ENCODE assay signal across 20 cellular contexts in the genomic region with DNA sequence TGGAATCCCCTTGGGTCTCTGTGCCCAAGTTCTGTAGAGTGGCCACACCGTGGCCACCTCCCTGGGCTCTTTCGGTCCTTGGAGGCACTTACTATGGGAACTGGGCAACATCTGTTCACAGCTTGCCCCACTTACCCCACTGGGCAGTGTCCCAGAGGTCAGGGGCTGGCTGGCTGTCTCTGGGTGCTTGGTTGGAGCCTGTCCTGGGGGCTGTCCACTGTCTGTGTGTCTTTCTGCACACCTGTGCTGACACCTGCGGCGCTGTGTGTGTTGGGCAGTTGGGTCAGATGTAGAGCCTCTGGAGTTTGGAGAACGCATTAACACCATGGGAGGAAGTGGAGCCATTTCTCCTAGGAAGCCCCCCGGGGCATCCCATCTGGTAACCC. TPM values are rescaled to one million over a fixed set of nuclear protein-coding genes. Genes with fewer than 3 reads are reported as not detected.
DNase-seq lines count a peak whose midpoint lies in the region; ATAC-seq, FAIRE-seq and TF ChIP-seq lines count a peak whose summit lies in the region.
"Had no signal": no experiment of that assay in that cellular context is flagged by ENCODE, and none has a peak within 500 bp of the region (broad histone marks: within the 10 kb centered on the region; RNA-seq: fewer than 3 reads in every experiment).

No MANE protein-coding gene starts in this region.

- no peak overlapping the region for H2AFZ ChIP-seq in astrocyte (ENCODE audit: low read depth, low read length)

- BruUV-seq in Calu3 (replicated peaks; lab: Mats Ljungman, UMichigan) = no TSS peak

- TF ChIP-seq EP300 in A549 (IDR thresholded peaks at IDR 0.05) = no peak

- H3K27me3 Mint-ChIP-seq in Calu3 (ENCODE audit: unreplicated experiment) = no peaks in the 10 kb centered on the region
- H3K27me3 Mint-ChIP-seq in astrocyte (ENCODE audit: low read depth, unreplicated experiment) = peaks cover 44% of the 10 kb centered on the region
- peaks cover 50% of the 10 kb centered on the region for H3K27me3 Mint-ChIP-seq in nephron (ENCODE audit: low read depth)
- H3K27me3 Mint-ChIP-seq in activated CD4-positive, alpha-beta memory T cell treated with anti-CD3 and anti-CD28 coated beads, Interleukin-2, amount 10 ng/mL, durations not matched to agents 7 days and 5 days = peaks cover 48% of the 10 kb centered on the region

- peak overlapping the region in 1 of 2 experiments; percentile 97; a peak in 2 of 6 replicates for H3K27ac ChIP-seq in A549
- no peak overlapping the region for H3K27ac ChIP-seq in astrocyte (ENCODE audit: low read depth, low read length)
- H3K27ac ChIP-seq: ascending aorta, neutrophil, testis had no signal

- H3K36me3 Mint-ChIP-seq in Calu3 (ENCODE audit: insufficient read depth, unreplicated experiment) = peaks cover 22% of the 10 kb centered on the region
- H3K36me3 Mint-ChIP-seq in astrocyte (ENCODE audit: low read depth, unreplicated experiment) = no peaks in the 10 kb centered on the region
- no peaks in the 10 kb centered on the region for H3K36me3 Mint-ChIP-seq in nephron (ENCODE audit: low read depth)
- H3K36me3 Mint-ChIP-seq in activated CD4-positive, alpha-beta memory T cell treated with anti-CD3 and anti-CD28 coated beads, Interleukin-2, amount 10 ng/mL, durations not matched to agents 7 days and 5 days (ENCODE audit: low read depth) = no peaks in the 10 kb centered on the region

- H3K9me3 ChIP-seq in A549 = no peaks in the 10 kb centered on the region
- H3K9me3 ChIP-seq in astrocyte (ENCODE audit: insufficient read depth, low read depth, low read length) = no peaks in the 10 kb centered on the region
- H3K9me3 ChIP-seq: ascending aorta, neutrophil, testis had no signal

- 100% methylated on average over 3 of the region's 6 CpGs for WGBS in A549 (ENCODE audit: missing lambda C conversion rate)

- peaks cover 3% of the 10 kb centered on the region for H3K27me3 ChIP-seq in astrocyte (ENCODE audit: insufficient read depth, low read length)
- H3K27me3 ChIP-seq: ascending aorta, testis had no signal

- peaks cover 11% of the 10 kb centered on the region for H3K4me1 Mint-ChIP-seq in Calu3 (ENCODE audit: low read depth, unreplicated experiment)
- H3K4me1 Mint-ChIP-seq in astrocyte (ENCODE audit: low read depth, unreplicated experiment) = no peaks in the 10 kb centered on the region
- no peaks in the 10 kb centered on the region for H3K4me1 Mint-ChIP-seq in nephron
- peaks cover 10% of the 10 kb centered on the region for H3K4me1 Mint-ChIP-seq in activated CD4-positive, alpha-beta memory T cell treated with anti-CD3 and anti-CD28 coated beads, Interleukin-2, amount 10 ng/mL, durations not matched to agents 7 days and 5 days

- POLR2A ChIA-PET in A549 (lab: Yijun Ruan, JAX) = no interaction called here
- POLR2A ChIA-PET in activated CD4-positive, alpha-beta memory T cell treated with anti-CD3 and anti-CD28 coated beads, Interleukin-2, amount 10 ng/mL, durations not matched to agents 7 days and 5 days (lab: Charles Lee) = interaction anchor here (1.0 kb wide), 1 partner anchor 20 kb away, joined by 3 read pairs; no protein-coding TSS in a partner anchor

- DNase-seq in A549 (ENCODE audit: low read depth in 1 of 2, low spot score in 1 of 2) (no peak), Calu3 (no peak), astrocyte (ENCODE audit: low read depth) (no peak), NCI-H510A (lab: John Stamatoyannopoulos, UW) (no peak), NCI-H526 treated with DMSO at 0.1 percent for 48 hours (lab: John Stamatoyannopoulos, UW) (no peak)
- no peak for DNase-seq in activated CD4-positive, alpha-beta memory T cell treated with anti-CD3 and anti-CD28 coated beads, Interleukin-2, amount 10 ng/mL, durations not matched to agents 7 days and 5 days
- DNase-seq: activated CD4-positive, alpha-beta T cell treated with anti-CD3 and anti-CD28 coated beads, Interleukin-2, amount 50 U/mL, for 4 hours; cortex of kidney; DMS 273 treated with DMSO at 0.1 percent for 48 hours; NCI-H446; right cardiac atrium; stimulated activated CD4-positive, alpha-beta T cell treated with anti-CD3 and anti-CD28 coated beads, Interleukin-1b, Interleukin-23, amount 100 ng/mL, for 48 hours; testis had no signal

- no peak for TF ChIP-seq RAD21 in A549 (conservative IDR thresholded peaks at IDR 0.05 in 1 of 2, IDR thresholded peaks at IDR 0.05 in 1 of 2)

- H3K9ac ChIP-seq in astrocyte (ENCODE audit: low read length) = no peak overlapping the region

- H3K4me3 Mint-ChIP-seq in Calu3 (ENCODE audit: low read depth, unreplicated experiment) (peak overlapping the region; percentile 81), astrocyte (ENCODE audit: unreplicated experiment) (peak overlapping the region; percentile 77), nephron (peak overlapping the region; percentile 75 to 86 (median 86))
- no peak overlapping the region for H3K4me3 Mint-ChIP-seq in activated CD4-positive, alpha-beta memory T cell treated with anti-CD3 and anti-CD28 coated beads, Interleukin-2, amount 10 ng/mL, durations not matched to agents 7 days and 5 days

- TF ChIP-seq CTCF in A549 (IDR thresholded peaks at IDR 0.05) = no peak
- TF ChIP-seq CTCF in Calu3 (IDR thresholded peaks at IDR 0.05; ENCODE audit: unreplicated experiment) = no peak
- TF ChIP-seq CTCF in astrocyte (IDR thresholded peaks at IDR 0.05; ENCODE audit: insufficient read depth, low read depth, low read length) = no peak
- no peak for TF ChIP-seq CTCF in nephron (IDR thresholded peaks at IDR 0.05; ENCODE audit: unreplicated experiment in 3 of 3)

- CTCF ChIA-PET in A549 (lab: Yijun Ruan, JAX) = interaction anchor here (2.3 kb wide), 1 partner anchor 10 kb away, joined by 11 read pairs; no protein-coding TSS in a partner anchor
- CTCF ChIA-PET in Calu3 (lab: Charles Lee) = no interaction called here
- CTCF ChIA-PET in activated CD4-positive, alpha-beta memory T cell treated with anti-CD3 and anti-CD28 coated beads, Interleukin-2, amount 10 ng/mL, durations not matched to agents 7 days and 5 days (lab: Charles Lee) = interaction anchor here (1.5 kb wide), 1 partner anchor 26 kb away, joined by 5 read pairs; no protein-coding TSS in a partner anchor

- no peak overlapping the region for H3K27ac Mint-ChIP-seq in Calu3 (ENCODE audit: unreplicated experiment)
- H3K27ac Mint-ChIP-seq in astrocyte (ENCODE audit: unreplicated experiment) = no peak overlapping the region
- peak overlapping the region in 2 of 3 experiments; percentile 24 to 65 for H3K27ac Mint-ChIP-seq in nephron
- no peak overlapping the region for H3K27ac Mint-ChIP-seq in activated CD4-positive, alpha-beta memory T cell treated with anti-CD3 and anti-CD28 coated beads, Interleukin-2, amount 10 ng/mL, durations not matched to agents 7 days and 5 days

- intact Hi-C loops in Calu3 (cut with micrococcal nuclease; ENCODE audit: unreplicated experiment) = no loop called here

- no peak overlapping the region for H3K4me3 ChIP-seq in A549
- H3K4me3 ChIP-seq in astrocyte (ENCODE audit: insufficient read depth, low read depth, low read length) = no peak overlapping the region

- H3K9me3 Mint-ChIP-seq in Calu3 (ENCODE audit: low read depth, unreplicated experiment) = no peaks in the 10 kb centered on the region
- H3K9me3 Mint-ChIP-seq in astrocyte (ENCODE audit: unreplicated experiment) = no peaks in the 10 kb centered on the region
- no peaks in the 10 kb centered on the region for H3K9me3 Mint-ChIP-seq in nephron
- H3K9me3 Mint-ChIP-seq in activated CD4-positive, alpha-beta memory T cell treated with anti-CD3 and anti-CD28 coated beads, Interleukin-2, amount 10 ng/mL, durations not matched to agents 7 days and 5 days = no peaks in the 10 kb centered on the region

- H3K4me1 ChIP-seq in A549 (peaks cover 18% of the 10 kb centered on the region), astrocyte (ENCODE audit: insufficient read depth, low read length) (peaks cover 2% of the 10 kb centered on the region)

- FAIRE-seq in A549 (lab: Jason Lieb, UNC) = no peak
- no peak for FAIRE-seq in astrocyte (lab: Jason Lieb, UNC)
- FAIRE-seq: H54 had no signal

- H3K79me2 ChIP-seq in astrocyte (ENCODE audit: insufficient read depth, low read length) = no peaks in the 10 kb centered on the region

- no peak for ATAC-seq in A549
- no peak for ATAC-seq in HG02610 (IDR thresholded peaks at IDR 0.05; ENCODE audit: unreplicated experiment)
- ATAC-seq: right cardiac atrium had no signal

- H4K20me1 ChIP-seq in astrocyte (ENCODE audit: insufficient read depth, low read length) = no peaks in the 10 kb centered on the region

- H3K4me2 ChIP-seq in A549 = peak overlapping the region; percentile 75; the same call in 2 of the 3 replicates
- H3K4me2 ChIP-seq in astrocyte (ENCODE audit: low read length) = no peak overlapping the region

- no peaks in the 10 kb centered on the region for H3K36me3 ChIP-seq in astrocyte (ENCODE audit: insufficient read depth, low read length)
- H3K36me3 ChIP-seq: ascending aorta, neutrophil had no signal

- no peak for TF ChIP-seq POLR2A in A549 (IDR thresholded peaks at IDR 0.05; ENCODE audit: low read length)

RNA-seq across cellular contexts. Expression of a gene that starts 1.3 kb away (rescaled TPM):
- 22.1 and 32.6 TPM in 2 replicates for polyA plus RNA-seq in A549 (2011; rRNA removed)
- polyA plus RNA-seq in A549 (2012; cell fraction: cytosol; rRNA removed) = 86.4 and 112 TPM in 2 replicates
- 63.8 and 84.9 TPM in 2 replicates for polyA plus RNA-seq in A549 (2012; cell fraction: nucleus; rRNA removed)
- polyA plus RNA-seq in A549 (2017; fragmentation: RNase III; extraction: RNeasy Plus Mini Kit Qiagen cat#74134 plus additional on column Dnase treatment) = 26.4 to 31.8 TPM (median 29.7 TPM) in 3 replicates
- polyA minus RNA-seq in A549 (2011; rRNA and poly(A)+ RNA removed) = 18.9 and 31.1 TPM in 2 replicates
- total RNA-seq in Calu3 (2022) = 95.9 and 117 TPM in 2 replicates
- 8.0 and 9.3 TPM in 2 replicates for total RNA-seq in astrocyte
- total RNA-seq in activated CD4-positive, alpha-beta memory T cell treated with anti-CD3 and anti-CD28 coated beads, Interleukin-2, amount 10 ng/mL, durations not matched to agents 7 days and 5 days = not detected

RNA-seq across cellular contexts. Expression of a gene that starts 16.2 kb away (rescaled TPM):
- polyA plus RNA-seq in A549 (2011; rRNA removed) (0.08 and 0.34 TPM in 2 replicates), A549 (2017; fragmentation: RNase III; extraction: RNeasy Plus Mini Kit Qiagen cat#74134 plus additional on column Dnase treatment) (0.21 to 0.65 TPM (median 0.30 TPM) in 3 replicates)
- polyA plus RNA-seq in A549 (2012; cell fraction: cytosol; rRNA removed) = 0.08 and 0.13 TPM in 2 replicates
- 0.13 and 0.20 TPM in 2 replicates for polyA plus RNA-seq in A549 (2012; cell fraction: nucleus; rRNA removed)
- polyA minus RNA-seq in A549 (2011; rRNA and poly(A)+ RNA removed) = not detected in 2 replicates
- total RNA-seq in Calu3 (2022) (not detected in 2 replicates), astrocyte (not detected in 2 replicates)
- total RNA-seq in activated CD4-positive, alpha-beta memory T cell treated with anti-CD3 and anti-CD28 coated beads, Interleukin-2, amount 10 ng/mL, durations not matched to agents 7 days and 5 days = under 1 TPM; 0.38 to 0.60 TPM
- total RNA-seq: ascending aorta, epithelial cell of proximal tubule, lung microvascular endothelial cell, right cardiac atrium had no signal

RNA-seq across cellular contexts. Expression of a gene that starts 31.8 kb away (rescaled TPM):
- polyA plus RNA-seq in A549 (2011; rRNA removed) (0.26 and 0.78 TPM in 2 replicates), A549 (2017; fragmentation: RNase III; extraction: RNeasy Plus Mini Kit Qiagen cat#74134 plus additional on column Dnase treatment) (0.35 to 0.99 TPM (median 0.98 TPM) in 3 replicates)
- 0.28 and 0.53 TPM in 2 replicates for polyA plus RNA-seq in A549 (2012; cell fraction: cytosol; rRNA removed)
- polyA plus RNA-seq in A549 (2012; cell fraction: nucleus; rRNA removed) = 0.39 and 0.71 TPM in 2 replicates
- 0.97 TPM in 1 of 2 replicates, not detected in the other for polyA minus RNA-seq in A549 (2011; rRNA and poly(A)+ RNA removed)
- total RNA-seq in Calu3 (2022) (0.15 TPM in 1 of 2 replicates, not detected in the other), astrocyte (0.39 and 0.96 TPM in 2 replicates)
- not detected for total RNA-seq in activated CD4-positive, alpha-beta memory T cell treated with anti-CD3 and anti-CD28 coated beads, Interleukin-2, amount 10 ng/mL, durations not matched to agents 7 days and 5 days
- total RNA-seq: epithelial cell of proximal tubule had no signal

Comparison
In these comparisons a context has a peak if more than half of its experiments do, and no peak if none do; other contexts are left out.
1. H3K27ac Mint-ChIP-seq: peak in nephron (2 of 3); none in Calu3 (single experiment), astrocyte (single experiment) and activated CD4-positive, alpha-beta memory T cell treated with anti-CD3 and anti-CD28 coated beads, Interleukin-2, amount 10 ng/mL, durations not matched to agents 7 days and 5 days (single experiment).